In genomic region chr20:16609066-16609465, GRCh38 we compare ENCODE assay signal across 29 cellular contexts.
"Had no signal": no experiment of that assay in that cellular context is flagged by ENCODE, and none has a peak within 500 bp of the region (broad histone marks: within the 10 kb centered on the region; RNA-seq: fewer than 3 reads in every experiment).

No MANE protein-coding gene starts in this region.

- H3K27ac Mint-ChIP-seq: activated CD4-positive, alpha-beta memory T cell treated with anti-CD3 and anti-CD28 coated beads, Interleukin-2, amount 10 ng/mL, durations not matched to agents 7 days and 5 days; activated naive CD4-positive, alpha-beta T cell treated with anti-CD3 and anti-CD28 coated beads, Interleukin-2, amount 50 U/mL, for 72 hours; activated T-cell treated with anti-CD3 and anti-CD28 coated beads, Interleukin-2, amount 50 U/mL, for 24 hours; activated T-helper 2 cell treated with anti-CD3 and anti-CD28 coated beads, Interferon-gamma antibody, Interleukin-2, Interleukin-4, amounts not matched to agents 10 μg/mL and 5 μg/mL and 100 μg/mL, durations not matched to agents 14 hours and 24 hours and 36 hours; T-cell; T-helper 17 cell had no signal

- H3K4me3 ChIP-seq: cardiac muscle cell, MG63, SJCRH30 had no signal

- H3K9me3 ChIP-seq: MG63, SJCRH30 had no signal

- H3K4me3 Mint-ChIP-seq: activated CD4-positive, alpha-beta memory T cell treated with anti-CD3 and anti-CD28 coated beads, Interleukin-2, amount 10 ng/mL, durations not matched to agents 7 days and 5 days; activated T-cell treated with anti-CD3 and anti-CD28 coated beads, Interleukin-2, amount 50 U/mL, for 24 hours; central memory CD8-positive, alpha-beta T cell; T-cell had no signal

- H3K27me3 ChIP-seq: brain microvascular endothelial cell, cardiac muscle cell, MG63, SJCRH30 had no signal

- H3K9me3 Mint-ChIP-seq: activated CD4-positive, alpha-beta memory T cell treated with anti-CD3 and anti-CD28 coated beads, Interleukin-2, amount 10 ng/mL, durations not matched to agents 7 days and 5 days; activated naive CD4-positive, alpha-beta T cell treated with anti-CD3 and anti-CD28 coated beads, Interleukin-2, amount 50 U/mL, for 72 hours; activated T-cell treated with anti-CD3 and anti-CD28 coated beads, Interleukin-2, amount 50 U/mL, for 24 hours; activated T-helper 2 cell treated with anti-CD3 and anti-CD28 coated beads, Interferon-gamma antibody, Interleukin-2, Interleukin-4, amounts not matched to agents 10 μg/mL and 5 μg/mL and 100 μg/mL, durations not matched to agents 14 hours and 24 hours and 36 hours; central memory CD8-positive, alpha-beta T cell had no signal

- ATAC-seq: activated naive CD4-positive, alpha-beta T cell treated with anti-CD3 and anti-CD28 coated beads, Interleukin-2, amount 50 U/mL, for 72 hours; Panc1; T-cell; T-helper 17 cell had no signal

- H3K4me1 Mint-ChIP-seq: activated CD4-positive, alpha-beta memory T cell treated with anti-CD3 and anti-CD28 coated beads, Interleukin-2, amount 10 ng/mL, durations not matched to agents 7 days and 5 days; central memory CD8-positive, alpha-beta T cell; T-cell; T-helper 17 cell had no signal

- H3K36me3 Mint-ChIP-seq: activated naive CD4-positive, alpha-beta T cell treated with anti-CD3 and anti-CD28 coated beads, Interleukin-2, amount 50 U/mL, for 72 hours; T-cell had no signal

- H3K36me3 ChIP-seq: brain microvascular endothelial cell, cardiac muscle cell, MG63, SJCRH30, WERI-Rb-1 had no signal

- H3K27ac ChIP-seq: brain microvascular endothelial cell, cardiac muscle cell, SJCRH30, WERI-Rb-1 had no signal

- DNase-seq: activated CD4-positive, alpha-beta memory T cell treated with anti-CD3 and anti-CD28 coated beads, Interleukin-2, amount 10 ng/mL, durations not matched to agents 7 days and 5 days; activated CD4-positive, alpha-beta T cell treated with anti-CD3 and anti-CD28 coated beads for 1 hour; activated CD4-positive, alpha-beta T cell treated with anti-CD3 and anti-CD28 coated beads for 48 hours; activated CD4-positive, CD25-positive, alpha-beta regulatory T cell; activated gamma-delta T cell; activated naive CD4-positive, alpha-beta T cell treated with Interleukin-2 at 50 U/mL for 16 hours; activated T-cell treated with anti-CD3 and anti-CD28 coated beads, Interleukin-2, amount 50 U/mL, for 24 hours; brain microvascular endothelial cell; KBM-7; MG63; NCI-H1048; NCI-H1105 treated with DMSO at 0.1 percent for 48 hours; NCI-H1436; NCI-H1694; NCI-H1930; NCI-H2081 treated with DMSO at 0.1 percent for 48 hours; NCI-H226; NCI-H446 treated with DMSO at 0.1 percent for 48 hours; NCI-H524; SHP77; SJCRH30; T-cell; T-helper 17 cell; WERI-Rb-1 had no signal
